23 cellular contexts compared by ENCODE assay signal in genomic region chr17:71398706-71399620, GRCh38.
DNase-seq lines count a peak whose midpoint lies in the region; FAIRE-seq and TF ChIP-seq lines count a peak whose summit lies in the region.
"Had no signal": no experiment of that assay in that cellular context is flagged by ENCODE, and none has a peak within 500 bp of the region (broad histone marks: within the 10 kb centered on the region; RNA-seq: fewer than 3 reads in every experiment).

No MANE protein-coding gene starts in this region.

- H3K4me3 Mint-ChIP-seq in activated T-helper 1 cell treated with anti-CD3 and anti-CD28 coated beads, Interleukin-12 subunit alpha, Interleukin-12 subunit beta, Interleukin-2, Interleukin-4 antibody, amounts not matched to agents 30 ng/mL and 10 ng/mL and 1 ng/mL, durations not matched to agents 14 hours and 24 hours and 36 hours = no peak overlapping the region
- H3K4me3 Mint-ChIP-seq: activated CD8-positive, alpha-beta T cell treated with anti-CD3 and anti-CD28 coated beads, Interleukin-2, amount 10 ng/mL, durations not matched to agents 7 days and 5 days; HFFc6; immature natural killer cell had no signal

- peak overlapping the region; percentile 39 for H3K4me2 ChIP-seq in osteoblast (ENCODE audit: insufficient read depth, low read length)
- H3K4me2 ChIP-seq: BLaER1 had no signal

- H3K4me1 Mint-ChIP-seq in activated T-helper 1 cell treated with anti-CD3 and anti-CD28 coated beads, Interleukin-12 subunit alpha, Interleukin-12 subunit beta, Interleukin-2, Interleukin-4 antibody, amounts not matched to agents 30 ng/mL and 10 ng/mL and 1 ng/mL, durations not matched to agents 14 hours and 24 hours and 36 hours (ENCODE audit: low read depth) = no peaks in the 10 kb centered on the region
- H3K4me1 Mint-ChIP-seq: immature natural killer cell had no signal

- H4K20me1 ChIP-seq in osteoblast (ENCODE audit: insufficient read depth, low read length) = no peaks in the 10 kb centered on the region
- H4K20me1 ChIP-seq: BLaER1 had no signal

- TF ChIP-seq CTCF in WERI-Rb-1 (IDR thresholded peaks at IDR 0.05; ENCODE audit: low read depth, low read length) (no peak), fibroblast of the aortic adventitia (IDR thresholded peaks at IDR 0.05; ENCODE audit: insufficient read depth, low read length) (no peak), osteoblast (IDR thresholded peaks at IDR 0.05; ENCODE audit: extremely low read depth, low read depth, low read length) (no peak)

- no peak for TF ChIP-seq POLR2A in H54 (IDR thresholded peaks at IDR 0.05; ENCODE audit: low read depth, low read length)

- no peaks in the 10 kb centered on the region for H3K4me1 ChIP-seq in osteoblast (ENCODE audit: insufficient read depth, low read length)
- H3K4me1 ChIP-seq: BLaER1, colonic mucosa had no signal

- H3K27ac ChIP-seq in WERI-Rb-1 (no peak overlapping the region), osteoblast (ENCODE audit: low read depth, low read length) (no peak overlapping the region)
- H3K27ac ChIP-seq: BLaER1, colonic mucosa had no signal

- H3K79me2 ChIP-seq in osteoblast (ENCODE audit: insufficient read depth, low read length) = no peaks in the 10 kb centered on the region

- no peaks in the 10 kb centered on the region for H3K36me3 Mint-ChIP-seq in activated T-helper 1 cell treated with anti-CD3 and anti-CD28 coated beads, Interleukin-12 subunit alpha, Interleukin-12 subunit beta, Interleukin-2, Interleukin-4 antibody, amounts not matched to agents 30 ng/mL and 10 ng/mL and 1 ng/mL, durations not matched to agents 14 hours and 24 hours and 36 hours (ENCODE audit: low read depth)
- H3K36me3 Mint-ChIP-seq: immature natural killer cell had no signal

- no peaks in the 10 kb centered on the region for H3K27me3 Mint-ChIP-seq in activated T-helper 1 cell treated with anti-CD3 and anti-CD28 coated beads, Interleukin-12 subunit alpha, Interleukin-12 subunit beta, Interleukin-2, Interleukin-4 antibody, amounts not matched to agents 30 ng/mL and 10 ng/mL and 1 ng/mL, durations not matched to agents 14 hours and 24 hours and 36 hours (ENCODE audit: insufficient read depth)

- H3K9me3 ChIP-seq in WERI-Rb-1 (ENCODE audit: severe bottlenecking) = no peaks in the 10 kb centered on the region
- no peaks in the 10 kb centered on the region for H3K9me3 ChIP-seq in osteoblast (ENCODE audit: low read depth, low read length)
- H3K9me3 ChIP-seq: BLaER1, colonic mucosa had no signal

- FAIRE-seq in H54 (lab: Jason Lieb, UNC) = peak; percentile 6
- FAIRE-seq: D721Med had no signal

- H3K4me3 ChIP-seq in WERI-Rb-1 (ENCODE audit: low read depth, low read length) (no peak overlapping the region), fibroblast of the aortic adventitia (ENCODE audit: low read depth, low read length) (no peak overlapping the region), osteoblast (ENCODE audit: insufficient read depth, low read length) (no peak overlapping the region)
- H3K4me3 ChIP-seq: BLaER1, colonic mucosa, lung had no signal

- H3K27me3 ChIP-seq in WERI-Rb-1 (ENCODE audit: insufficient read depth, low read depth, severe bottlenecking) (peaks cover 16% of the 10 kb centered on the region), osteoblast (ENCODE audit: insufficient read depth, low read length) (no peaks in the 10 kb centered on the region)
- H3K27me3 ChIP-seq: BLaER1, colonic mucosa had no signal

- intact Hi-C loops in activated T-helper 1 cell treated with anti-CD3 and anti-CD28 coated beads, Interleukin-12 subunit alpha, Interleukin-12 subunit beta, Interleukin-2, Interleukin-4 antibody, amounts not matched to agents 30 ng/mL and 10 ng/mL and 1 ng/mL, durations not matched to agents 14 hours and 24 hours and 36 hours (cut with micrococcal nuclease) = no loop called here

- no peak for DNase-seq in H54 (ENCODE audit: insufficient read length, low spot score)
- peak; percentile 13 for DNase-seq in WERI-Rb-1
- peak; percentile 16 for DNase-seq in fibroblast of the aortic adventitia (ENCODE audit: low read depth)
- DNase-seq in osteoblast (ENCODE audit: insufficient read length, low spot score, missing footprints) = no peak
- no peak for DNase-seq in medulla oblongata (ENCODE audit: extremely low spot score)
- DNase-seq in NCI-H1436 treated with DMSO at 0.1 percent for 48 hours (lab: John Stamatoyannopoulos, UW) = no peak
- DNase-seq in activated T-helper 1 cell treated with anti-CD3 and anti-CD28 coated beads, Interleukin-12 subunit alpha, Interleukin-12 subunit beta, Interleukin-2, Interleukin-4 antibody, amounts not matched to agents 30 ng/mL and 10 ng/mL and 1 ng/mL, durations not matched to agents 14 hours and 24 hours and 36 hours (ENCODE audit: low spot score) = no peak
- DNase-seq in stimulated activated CD4-positive, alpha-beta T cell treated with anti-CD3 and anti-CD28 coated beads, Interleukin-2, amount 100 ng/mL, for 24 hours = no peak
- DNase-seq: activated CD8-positive, alpha-beta T cell treated with anti-CD3 and anti-CD28 coated beads, Interleukin-2, amount 10 ng/mL, durations not matched to agents 7 days and 5 days; amniotic stem cell; colonic mucosa; HFFc6; immature natural killer cell; Kasumi-1; NCI-H446 treated with DMSO at 0.1 percent for 48 hours; Right ventricle myocardium superior; stimulated activated naive CD4-positive, alpha-beta T cell treated with Interleukin-2 at 50 U/mL for 16 hours; T-helper 1 cell; trophoblast cell had no signal

- peak overlapping the region; percentile 56 for H2AFZ ChIP-seq in osteoblast (ENCODE audit: low read length)

- H3K36me3 ChIP-seq in WERI-Rb-1 (no peaks in the 10 kb centered on the region), osteoblast (ENCODE audit: insufficient read depth, low read length) (no peaks in the 10 kb centered on the region)
- H3K36me3 ChIP-seq: BLaER1, colonic mucosa had no signal

- no peak overlapping the region for H3K27ac Mint-ChIP-seq in activated T-helper 1 cell treated with anti-CD3 and anti-CD28 coated beads, Interleukin-12 subunit alpha, Interleukin-12 subunit beta, Interleukin-2, Interleukin-4 antibody, amounts not matched to agents 30 ng/mL and 10 ng/mL and 1 ng/mL, durations not matched to agents 14 hours and 24 hours and 36 hours
- H3K27ac Mint-ChIP-seq: activated CD8-positive, alpha-beta T cell treated with anti-CD3 and anti-CD28 coated beads, Interleukin-2, amount 10 ng/mL, durations not matched to agents 7 days and 5 days; HFFc6; immature natural killer cell had no signal

- H3K9me3 Mint-ChIP-seq in activated T-helper 1 cell treated with anti-CD3 and anti-CD28 coated beads, Interleukin-12 subunit alpha, Interleukin-12 subunit beta, Interleukin-2, Interleukin-4 antibody, amounts not matched to agents 30 ng/mL and 10 ng/mL and 1 ng/mL, durations not matched to agents 14 hours and 24 hours and 36 hours = peaks cover 11% of the 10 kb centered on the region
- H3K9me3 Mint-ChIP-seq: HFFc6, nephron had no signal

Comparison
In these comparisons a context has a peak if more than half of its experiments do, and no peak if none do; other contexts are left out.
1. DNase-seq: peak in WERI-Rb-1 (single experiment) and fibroblast of the aortic adventitia (single experiment); none in H54 (single experiment), osteoblast (single experiment), medulla oblongata (single experiment), NCI-H1436 treated with DMSO at 0.1 percent for 48 hours (single experiment), activated T-helper 1 cell treated with anti-CD3 and anti-CD28 coated beads, Interleukin-12 subunit alpha, Interleukin-12 subunit beta, Interleukin-2, Interleukin-4 antibody, amounts not matched to agents 30 ng/mL and 10 ng/mL and 1 ng/mL, durations not matched to agents 14 hours and 24 hours and 36 hours (single experiment) and stimulated activated CD4-positive, alpha-beta T cell treated with anti-CD3 and anti-CD28 coated beads, Interleukin-2, amount 100 ng/mL, for 24 hours (0 of 2).